1 cellular context compared by ENCODE assay signal in the genomic region with DNA sequence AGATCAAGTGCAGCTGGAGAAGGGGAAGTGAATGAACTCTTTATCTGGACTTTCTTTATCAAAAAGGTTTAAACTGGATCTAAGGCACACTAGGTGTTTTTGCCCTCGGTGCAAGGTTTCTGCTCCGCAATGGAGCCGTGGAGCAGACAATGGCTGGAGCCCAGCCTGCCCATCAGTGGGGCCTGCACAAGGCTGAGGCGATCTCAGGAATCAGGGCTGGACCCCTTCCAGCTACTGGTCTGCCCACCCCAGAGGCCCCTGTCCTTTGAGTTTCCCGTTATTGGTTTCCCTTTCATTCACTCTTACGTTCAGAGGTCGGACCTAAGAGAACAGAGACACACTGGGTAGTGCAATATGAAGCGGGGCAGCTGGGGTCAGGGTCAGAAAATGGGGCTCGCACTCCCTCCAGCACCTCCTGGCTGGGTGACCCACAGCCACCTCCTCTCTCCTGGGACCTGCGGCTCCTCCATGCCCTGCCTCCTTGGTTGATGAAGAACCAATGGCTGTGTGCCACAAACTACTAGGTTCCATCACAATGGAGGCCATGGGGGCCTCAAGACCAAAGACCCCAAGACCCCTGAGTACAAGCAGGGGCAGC.
TF ChIP-seq lines count a peak whose summit lies in the region.

No MANE protein-coding gene starts in this region.

TF ChIP-seq in H1, 55 proteins besides CTCF, POLR2A, EP300 and RAD21 (continued from another document):
- TF ChIP-seq SIX5 (IDR thresholded peaks at IDR 0.05; ENCODE audit: low read depth, low read length) (no peak), JUN (IDR thresholded peaks at IDR 0.05; ENCODE audit: low read depth, low read length) (no peak), CHD1 (IDR thresholded peaks at IDR 0.05; ENCODE audit: low read depth, low read length) (no peak), HDAC6 (IDR thresholded peaks at IDR 0.05; ENCODE audit: low read depth, low read length) (no peak), CTBP2 (IDR thresholded peaks at IDR 0.05; ENCODE audit: borderline replicate concordance, insufficient read depth, insufficient read length, low read length) (no peak), GTF2F1 (IDR thresholded peaks at IDR 0.05; ENCODE audit: borderline replicate concordance, low read depth, low read length) (no peak), SIRT6 (IDR thresholded peaks at IDR 0.05; ENCODE audit: low read length) (no peak), ZNF274 (IDR thresholded peaks at IDR 0.05; ENCODE audit: borderline replicate concordance, extremely low read depth, low read length) (no peak), FOSL1 (IDR thresholded peaks at IDR 0.05; ENCODE audit: insufficient read depth, low read depth, low read length) (no peak), RNF2 (IDR thresholded peaks at IDR 0.05; ENCODE audit: borderline replicate concordance, low read depth, low read length, missing control alignments, poor library complexity, severe bottlenecking) (no peak), RBBP5 (IDR thresholded peaks at IDR 0.05; ENCODE audit: borderline replicate concordance, low read depth, low read length) (no peak), POU5F1 (IDR thresholded peaks at IDR 0.05; ENCODE audit: low read depth, low read length) (no peak), TEAD4 (IDR thresholded peaks at IDR 0.05; ENCODE audit: low read depth, low read length) (no peak), BRCA1 (IDR thresholded peaks at IDR 0.05; ENCODE audit: low read depth, low read length) (no peak), CEBPB (IDR thresholded peaks at IDR 0.05; ENCODE audit: low read depth, low read length) (no peak), ASH2L (IDR thresholded peaks at IDR 0.05; ENCODE audit: low read length) (no peak)
- TF ChIP-seq, protein P1, sequence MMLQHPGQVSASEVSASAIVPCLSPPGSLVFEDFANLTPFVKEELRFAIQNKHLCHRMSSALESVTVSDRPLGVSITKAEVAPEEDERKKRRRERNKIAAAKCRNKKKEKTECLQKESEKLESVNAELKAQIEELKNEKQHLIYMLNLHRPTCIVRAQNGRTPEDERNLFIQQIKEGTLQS (IDR thresholded peaks at IDR 0.05; ENCODE audit: insufficient read depth, low read depth, low read length) = no peak
- TF ChIP-seq, protein P2, sequence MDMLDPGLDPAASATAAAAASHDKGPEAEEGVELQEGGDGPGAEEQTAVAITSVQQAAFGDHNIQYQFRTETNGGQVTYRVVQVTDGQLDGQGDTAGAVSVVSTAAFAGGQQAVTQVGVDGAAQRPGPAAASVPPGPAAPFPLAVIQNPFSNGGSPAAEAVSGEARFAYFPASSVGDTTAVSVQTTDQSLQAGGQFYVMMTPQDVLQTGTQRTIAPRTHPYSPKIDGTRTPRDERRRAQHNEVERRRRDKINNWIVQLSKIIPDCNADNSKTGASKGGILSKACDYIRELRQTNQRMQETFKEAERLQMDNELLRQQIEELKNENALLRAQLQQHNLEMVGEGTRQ (IDR thresholded peaks at IDR 0.05; ENCODE audit: low read length) = no peak
- TF ChIP-seq, protein P3, sequence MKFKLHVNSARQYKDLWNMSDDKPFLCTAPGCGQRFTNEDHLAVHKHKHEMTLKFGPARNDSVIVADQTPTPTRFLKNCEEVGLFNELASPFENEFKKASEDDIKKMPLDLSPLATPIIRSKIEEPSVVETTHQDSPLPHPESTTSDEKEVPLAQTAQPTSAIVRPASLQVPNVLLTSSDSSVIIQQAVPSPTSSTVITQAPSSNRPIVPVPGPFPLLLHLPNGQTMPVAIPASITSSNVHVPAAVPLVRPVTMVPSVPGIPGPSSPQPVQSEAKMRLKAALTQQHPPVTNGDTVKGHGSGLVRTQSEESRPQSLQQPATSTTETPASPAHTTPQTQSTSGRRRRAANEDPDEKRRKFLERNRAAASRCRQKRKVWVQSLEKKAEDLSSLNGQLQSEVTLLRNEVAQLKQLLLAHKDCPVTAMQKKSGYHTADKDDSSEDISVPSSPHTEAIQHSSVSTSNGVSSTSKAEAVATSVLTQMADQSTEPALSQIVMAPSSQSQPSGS (IDR thresholded peaks at IDR 0.05; ENCODE audit: low read length) = no peak
